ENCODE assay signal across 8 cellular contexts in genomic region chr15:88873786-88874185, GRCh38. TPM values are rescaled to one million over a fixed set of nuclear protein-coding genes. Genes with fewer than 3 reads are reported as not detected.
"Had no signal": no experiment of that assay in that cellular context is flagged by ENCODE, and none has a peak within 500 bp of the region (broad histone marks: within the 10 kb centered on the region; RNA-seq: fewer than 3 reads in every experiment).

No MANE protein-coding gene starts in this region.

- H3K27ac ChIP-seq: HL-60 had no signal

- DNase-seq: H7, HFFc6 had no signal

- H3K4me1 Mint-ChIP-seq: IgD-negative memory B cell had no signal

- H3K4me3 Mint-ChIP-seq: GM23338, HFFc6, IgD-negative memory B cell had no signal

- H3K4me3 ChIP-seq: GM23338, HAP-1 had no signal

- H3K9me3 Mint-ChIP-seq: HFFc6, IgD-negative memory B cell had no signal

- ATAC-seq: GM23338, HCT116, HepG2 had no signal

- H3K4me1 ChIP-seq: HAP-1 had no signal

- H3K27ac Mint-ChIP-seq: HFFc6 had no signal

RNA-seq across cellular contexts. Expression of gene HAPLN3, which starts 21.6 kb away (rescaled TPM):
- total RNA-seq: HepG2 had no signal
